20 cellular contexts compared by ENCODE assay signal in genomic region chr14:95458459-95458858, GRCh38. TPM values are rescaled to one million over a fixed set of nuclear protein-coding genes. Genes with fewer than 3 reads are reported as not detected.
A peak's percentile ranks its signal among the peaks of the same experiment; 100 is the strongest.
DNase-seq lines count a peak whose midpoint lies in the region; ATAC-seq lines count a peak whose summit lies in the region.
"Had no signal": no experiment of that assay in that cellular context is flagged by ENCODE, and none has a peak within 500 bp of the region (broad histone marks: within the 10 kb centered on the region; RNA-seq: fewer than 3 reads in every experiment).

No MANE protein-coding gene starts in this region.

- H3K36me3 Mint-ChIP-seq in CD4-positive, alpha-beta memory T cell: peaks cover 40% of the 10 kb centered on the region in 2 donors
- H3K36me3 Mint-ChIP-seq in activated T-helper 17 cell treated with anti-CD3 and anti-CD28 coated beads, Interleukin-2, amount 50 U/mL, for 72 hours (ENCODE audit: low read depth): peaks cover 56% of the 10 kb centered on the region
- peaks cover 6 to 8% of the 10 kb centered on the region in 2 donors for H3K36me3 Mint-ChIP-seq in naive B cell

- H3K27me3 ChIP-seq in CD4-positive, alpha-beta memory T cell (ENCODE audit: insufficient read depth, low read length): no peaks in the 10 kb centered on the region

- CTCF ChIA-PET in CD4-positive, alpha-beta memory T cell (lab: Charles Lee; ENCODE audit: partially characterized antibody): interaction anchor here (1.2 to 28.9 kb wide), 5 partner anchors 7 to 71 kb away, joined by 3 to 845 read pairs (median 66); partner anchors contain the start of gene GLRX5

- no peak overlapping the region for H3K4me3 Mint-ChIP-seq in CD4-positive, alpha-beta memory T cell
- no peak overlapping the region for H3K4me3 Mint-ChIP-seq in activated T-helper 17 cell treated with anti-CD3 and anti-CD28 coated beads, Interleukin-2, amount 50 U/mL, for 72 hours
- H3K4me3 Mint-ChIP-seq in naive B cell: peak overlapping the region in 1 of 8 donors; percentile 35

- H3K9me3 ChIP-seq in CD4-positive, alpha-beta memory T cell (ENCODE audit: control insufficient read depth in 1 of 2, low read length in 2 of 2): no peaks in the 10 kb centered on the region

- intact Hi-C loops in CD4-positive, alpha-beta memory T cell (cut with micrococcal nuclease): no loop called here

- H3K27ac Mint-ChIP-seq in CD4-positive, alpha-beta memory T cell: peak overlapping the region in 6 of 7 donors; percentile 47 to 83 (median 62)
- peak overlapping the region; percentile 22 for H3K27ac Mint-ChIP-seq in activated T-helper 17 cell treated with anti-CD3 and anti-CD28 coated beads, Interleukin-2, amount 50 U/mL, for 72 hours
- H3K27ac Mint-ChIP-seq in naive B cell: peak overlapping the region in 5 of 6 donors; percentile 59 to 98 (median 89)

- H3K4me1 Mint-ChIP-seq in CD4-positive, alpha-beta memory T cell: peaks cover 19 to 47% (median 36%) of the 10 kb centered on the region in 4 donors
- peaks cover 6% of the 10 kb centered on the region for H3K4me1 Mint-ChIP-seq in activated T-helper 17 cell treated with anti-CD3 and anti-CD28 coated beads, Interleukin-2, amount 50 U/mL, for 72 hours
- peaks cover 32 to 60% (median 52%) of the 10 kb centered on the region in 3 donors for H3K4me1 Mint-ChIP-seq in naive B cell

- H3K4me1 ChIP-seq in CD4-positive, alpha-beta memory T cell (ENCODE audit: insufficient read depth, low read length): peaks cover 42% of the 10 kb centered on the region

- no peak for ATAC-seq in activated T-helper 17 cell treated with anti-CD3 and anti-CD28 coated beads, Interleukin-2, amount 50 U/mL, for 72 hours (replicated peaks)
- ATAC-seq in naive B cell (ENCODE audit: low read depth in 2 of 2): no peak
- no peak for ATAC-seq in GM21367 (IDR thresholded peaks at IDR 0.05; ENCODE audit: unreplicated experiment)
- ATAC-seq: SK-N-SH treated with all-trans-retinoic acid at 6 μM for 48 hours had no signal

- H3K4me3 ChIP-seq in CD4-positive, alpha-beta memory T cell (ENCODE audit: low read length in 2 of 2): no peak overlapping the region
- H3K4me3 ChIP-seq: PC-9 had no signal

- H3K9me3 Mint-ChIP-seq in CD4-positive, alpha-beta memory T cell: no peaks in the 10 kb centered on the region
- H3K9me3 Mint-ChIP-seq in activated T-helper 17 cell treated with anti-CD3 and anti-CD28 coated beads, Interleukin-2, amount 50 U/mL, for 72 hours: no peaks in the 10 kb centered on the region
- no peaks in the 10 kb centered on the region for H3K9me3 Mint-ChIP-seq in naive B cell

- DNase-seq in CD4-positive, alpha-beta memory T cell: no peak
- DNase-seq in naive B cell (no peak), NCI-H524 (lab: John Stamatoyannopoulos, UW) (no peak), cerebellar cortex (ENCODE audit: low spot score) (no peak)
- DNase-seq: ACHN, DMS79, H7, Karpas-422, NCI-H1417 treated with DMSO at 0.1 percent for 48 hours, NCI-H1930, NCI-H226, NCI-H524 treated with DMSO at 0.1 percent for 48 hours, PC-9, SIG-M5 had no signal

- POLR2A ChIA-PET in CD4-positive, alpha-beta memory T cell (lab: Charles Lee; ENCODE audit: partially characterized antibody): interaction anchor here (1.0 to 9.9 kb wide), 3 partner anchors 58 to 76 kb away, joined by 3 to 185 read pairs (median 7); partner anchors contain the start of genes GLRX5 and SYNE3

- H3K36me3 ChIP-seq in CD4-positive, alpha-beta memory T cell (ENCODE audit: insufficient read depth, low read length): peaks cover 31% of the 10 kb centered on the region

- no peak overlapping the region for H3K27ac ChIP-seq in CD4-positive, alpha-beta memory T cell (ENCODE audit: low read depth, low read length)
- H3K27ac ChIP-seq in temporal lobe (ENCODE audit: low read depth, low read length): peak overlapping the region; percentile 76
- H3K27ac ChIP-seq: HL-60, PC-9, RWPE1 had no signal

- H3K27me3 Mint-ChIP-seq in CD4-positive, alpha-beta memory T cell: no peaks in the 10 kb centered on the region
- no peaks in the 10 kb centered on the region for H3K27me3 Mint-ChIP-seq in activated T-helper 17 cell treated with anti-CD3 and anti-CD28 coated beads, Interleukin-2, amount 50 U/mL, for 72 hours
- H3K27me3 Mint-ChIP-seq in naive B cell: no peaks in the 10 kb centered on the region

RNA-seq across cellular contexts. Expression of gene SYNE3, which starts 58.0 kb away (rescaled TPM):
- 10 to 100 TPM; 47.7 to 52.2 TPM for total RNA-seq in CD4-positive, alpha-beta memory T cell
- polyA plus RNA-seq in CD4-positive, alpha-beta memory T cell: 1 to 10 TPM; 4.3 to 9.0 TPM
- total RNA-seq in activated T-helper 17 cell treated with anti-CD3 and anti-CD28 coated beads, Interleukin-2, amount 50 U/mL, for 72 hours: 10 to 100 TPM; 78.9 to 79.1 TPM
- polyA plus RNA-seq in naive B cell (ENCODE audit: low read depth in 6 of 6): 1 to 10 TPM in 5 of 6 donors, under 1 TPM in 1; 0.71 to 9.4 (median 5.3) TPM
- 0.98 TPM for total RNA-seq in temporal lobe

Comparison
In these comparisons a context has a peak if more than half of its experiments do, and no peak if none do; other contexts are left out.
1. H3K27ac Mint-ChIP-seq: peak in every context shown above with its lines; median percentile 89 in naive B cell; 62 in CD4-positive, alpha-beta memory T cell; 22 in activated T-helper 17 cell treated with anti-CD3 and anti-CD28 coated beads, Interleukin-2, amount 50 U/mL, for 72 hours.
2. RNA of gene SYNE3, which starts 58.0 kb away (total RNA-seq): 78.9 to 79.1 TPM in activated T-helper 17 cell treated with anti-CD3 and anti-CD28 coated beads, Interleukin-2, amount 50 U/mL, for 72 hours and 47.7 to 52.2 TPM in CD4-positive, alpha-beta memory T cell; 0.98 TPM in temporal lobe (single experiment); every median in the first group is over 10 times any median in the second.